17 cellular contexts compared by ENCODE assay signal in the genomic region with DNA sequence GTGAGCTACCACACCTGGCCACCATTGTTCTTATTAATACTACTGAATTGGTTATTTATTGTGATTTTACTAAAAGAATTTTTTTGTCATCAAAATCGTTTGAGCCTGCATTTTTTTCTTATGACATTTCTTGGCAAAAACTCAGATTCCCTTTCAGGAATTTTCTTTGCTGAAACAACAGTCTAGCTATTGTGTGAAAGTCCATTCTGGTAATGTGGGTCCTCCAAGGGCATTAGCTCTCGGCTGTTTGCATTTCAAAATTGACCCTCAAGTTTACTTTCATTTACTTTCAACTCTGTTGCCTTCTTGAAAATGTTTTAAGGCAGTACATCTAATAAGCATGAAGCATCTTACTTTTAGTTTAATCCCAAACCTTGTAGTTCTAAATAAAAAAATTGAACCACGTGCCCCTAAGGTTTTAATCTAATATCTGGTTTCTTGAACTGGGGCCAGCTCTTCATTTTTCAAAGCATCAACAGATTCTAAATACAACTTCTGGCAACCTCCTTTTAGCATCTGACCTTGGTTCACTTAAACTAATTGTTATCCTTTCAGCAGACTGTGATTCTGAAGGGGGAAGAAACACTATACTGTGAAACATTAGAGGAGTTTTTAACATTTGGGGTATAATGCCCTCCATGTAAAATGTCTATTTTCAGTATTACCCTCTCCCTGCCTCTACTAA.
A peak's percentile ranks its signal among the peaks of the same experiment; 100 is the strongest.
DNase-seq lines count a peak whose midpoint lies in the region; ATAC-seq, FAIRE-seq and TF ChIP-seq lines count a peak whose summit lies in the region.
"Had no signal": no experiment of that assay in that cellular context is flagged by ENCODE, and none has a peak within 500 bp of the region (broad histone marks: within the 10 kb centered on the region; RNA-seq: fewer than 3 reads in every experiment).

No MANE protein-coding gene starts in this region.

- FAIRE-seq in urothelium cell line (lab: Jason Lieb, UNC) = no peak
- FAIRE-seq: endometrium had no signal

- H3K4me3 ChIP-seq in vagina = no peak overlapping the region
- H3K4me3 ChIP-seq: psoas muscle, transverse colon had no signal

- no peaks in the 10 kb centered on the region for H3K9me3 ChIP-seq in vagina
- H3K9me3 ChIP-seq: psoas muscle, transverse colon had no signal

- TF ChIP-seq POLR2A in vagina (IDR thresholded peaks at IDR 0.05) = no peak

- ATAC-seq in left lobe of liver = peak; percentile 46
- ATAC-seq: activated CD8-positive, alpha-beta memory T cell treated with anti-CD3 and anti-CD28 coated beads, Interleukin-2, amount 10 ng/mL, durations not matched to agents 7 days and 5 days; psoas muscle had no signal

- H3K27me3 ChIP-seq in vagina = no peaks in the 10 kb centered on the region
- H3K27me3 ChIP-seq: transverse colon had no signal

- in situ Hi-C loops in GM13976 (cut with MboI; ENCODE audit: low sequenced_read_pairs, unreplicated experiment) = no loop called here

- H3K27ac ChIP-seq in vagina = no peak overlapping the region
- H3K27ac ChIP-seq: psoas muscle, transverse colon had no signal

- DNase-seq in NCI-H2171 treated with DMSO at 0.1 percent for 48 hours (lab: John Stamatoyannopoulos, UW) = peak; percentile 45
- DNase-seq in NCI-H2171 (lab: John Stamatoyannopoulos, UW) = no peak
- DNase-seq in brain pericyte (ENCODE audit: low read depth, low spot score) = peak; percentile 20
- no peak for DNase-seq in left lobe of liver (ENCODE audit: low spot score)
- peak; percentile 54 for DNase-seq in urothelium cell line (ENCODE audit: low spot score)
- no peak for DNase-seq in globus pallidus (ENCODE audit: low spot score)
- DNase-seq in vagina (ENCODE audit: extremely low spot score in 2 of 2) = no peak
- DNase-seq in GM13976 (ENCODE audit: low spot score) = no peak
- DNase-seq: 8988T; activated CD8-positive, alpha-beta memory T cell treated with anti-CD3 and anti-CD28 coated beads, Interleukin-2, amount 10 ng/mL, durations not matched to agents 7 days and 5 days; activated naive CD4-positive, alpha-beta T cell treated with Interleukin-2 at 50 U/mL for 16 hours; caudate nucleus; GF-D8; NCI-H446; psoas muscle; transverse colon had no signal

- no peak for TF ChIP-seq CTCF in vagina (IDR thresholded peaks at IDR 0.05)
- no peak for TF ChIP-seq CTCF in GM13976 (IDR thresholded peaks at IDR 0.05; ENCODE audit: borderline replicate concordance, control extremely low read depth, extremely low read depth, insufficient read depth, missing control alignments)

- intact Hi-C loops in vagina (cut with DNase I) = no loop called here

- no peaks in the 10 kb centered on the region for H3K36me3 ChIP-seq in vagina
- H3K36me3 ChIP-seq: transverse colon had no signal

- no peaks in the 10 kb centered on the region for H3K4me1 ChIP-seq in vagina
- H3K4me1 ChIP-seq: transverse colon had no signal

Comparison
In these comparisons a context has a peak if more than half of its experiments do, and no peak if none do; other contexts are left out.
1. DNase-seq: peak in NCI-H2171 treated with DMSO at 0.1 percent for 48 hours (single experiment), brain pericyte (single experiment) and urothelium cell line (single experiment); none in NCI-H2171 (single experiment), left lobe of liver (single experiment), globus pallidus (single experiment), vagina (0 of 2) and GM13976 (single experiment).